10 cellular contexts compared by ENCODE assay signal in the genomic region with DNA sequence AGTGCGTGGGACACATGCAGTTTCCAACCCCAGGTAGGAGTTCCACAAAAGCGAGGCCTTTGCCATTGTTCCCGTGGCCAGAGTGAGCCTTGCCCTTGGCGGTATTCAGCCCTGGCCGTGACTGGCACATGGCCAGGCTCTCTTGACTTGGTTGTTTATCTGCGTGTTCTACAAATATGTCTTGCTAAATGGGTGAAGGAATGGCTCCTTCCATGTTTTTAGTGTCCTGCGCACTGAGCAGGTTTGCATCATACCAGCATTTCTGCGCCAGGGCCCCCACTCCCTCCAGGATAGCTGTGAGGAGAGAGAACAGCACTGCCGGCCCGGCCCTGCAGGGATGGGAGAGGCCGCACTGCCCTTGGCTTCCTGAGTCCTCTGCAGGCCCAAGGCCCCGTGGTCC. TPM values are rescaled to one million over a fixed set of nuclear protein-coding genes. Genes with fewer than 3 reads are reported as not detected.
DNase-seq lines count a peak whose midpoint lies in the region; ATAC-seq and TF ChIP-seq lines count a peak whose summit lies in the region.
"Had no signal": no experiment of that assay in that cellular context is flagged by ENCODE, and none has a peak within 500 bp of the region (broad histone marks: within the 10 kb centered on the region; RNA-seq: fewer than 3 reads in every experiment).

No MANE protein-coding gene starts in this region.

- DNase-seq in AG10803 (ENCODE audit: low read depth), result peak; percentile 21
- DNase-seq in SK-MEL-5 (ENCODE audit: low read depth, low spot score), result peak; percentile 47
- DNase-seq in esophagus muscularis mucosa (ENCODE audit: extremely low spot score), result peak; percentile 95
- DNase-seq in osteoblast (ENCODE audit: insufficient read length, low spot score, missing footprints), result peak; percentile 90
- DNase-seq in NCI-H2171 (lab: John Stamatoyannopoulos, UW), result no peak
- no peak for DNase-seq in glomerular visceral epithelial cell (ENCODE audit: extremely low spot score)
- DNase-seq in activated T-cell treated with anti-CD3 and anti-CD28 coated beads, Interleukin-2, amount 50 U/mL, for 48 hours, result no peak
- DNase-seq: GOT3, NCI-H1417 treated with DMSO at 0.1 percent for 48 hours had no signal

- H3K4me3 ChIP-seq in AG10803 (ENCODE audit: low read length) (no peak overlapping the region), esophagus muscularis mucosa (peak overlapping the region in 1 of 4 donors; percentile 7), osteoblast (ENCODE audit: insufficient read depth, low read length) (no peak overlapping the region)

- peaks cover 8% of the 10 kb centered on the region for H3K79me2 ChIP-seq in osteoblast (ENCODE audit: insufficient read depth, low read length)

- H3K4me1 ChIP-seq in esophagus muscularis mucosa (peaks cover 41 to 50% (median 47%) of the 10 kb centered on the region in 4 donors), osteoblast (ENCODE audit: insufficient read depth, low read length) (peaks cover 21% of the 10 kb centered on the region)

- intact Hi-C loops in esophagus muscularis mucosa (cut with DNase I), result loop anchor here (10.0 kb wide), 1 partner anchor 219 kb away; a partner anchor contains a TSS

- H4K20me1 ChIP-seq in osteoblast (ENCODE audit: insufficient read depth, low read length), result peaks cover 36% of the 10 kb centered on the region

- ATAC-seq in HG03342 (IDR thresholded peaks at IDR 0.05; ENCODE audit: unreplicated experiment), result no peak

- H3K27ac ChIP-seq in esophagus muscularis mucosa (replicated peaks in 1 of 4) (peak overlapping the region; percentile 90 to 93 (median 92)), osteoblast (ENCODE audit: low read depth, low read length) (peak overlapping the region; percentile 83)

- H3K36me3 ChIP-seq in esophagus muscularis mucosa, result peaks cover 34 to 97% (median 78%) of the 10 kb centered on the region in 4 donors
- H3K36me3 ChIP-seq in osteoblast (ENCODE audit: insufficient read depth, low read length), result peaks cover 60% of the 10 kb centered on the region

- no peak for TF ChIP-seq POLR2A in esophagus muscularis mucosa (IDR thresholded peaks at IDR 0.05; ENCODE audit: low read depth)

- H3K27me3 ChIP-seq in esophagus muscularis mucosa, result no peaks in the 10 kb centered on the region
- H3K27me3 ChIP-seq in osteoblast (ENCODE audit: insufficient read depth, low read length), result no peaks in the 10 kb centered on the region

- WGBS in esophagus muscularis mucosa, result 61% methylated on average over 3 of the region's 12 CpGs

- TF ChIP-seq EP300 in esophagus muscularis mucosa (IDR thresholded peaks at IDR 0.05), result peak; percentile 31

- in situ Hi-C loops in SK-MEL-5 (cut with HindIII; ENCODE audit: low pct_unique_long_range_greater_than_20kb, low sequenced_read_pairs), result no loop called here

- TF ChIP-seq CTCF in AG10803 (conservative IDR thresholded peaks at IDR 0.05; ENCODE audit: low read length), result no peak
- peak in 1 of 3 experiments; percentile 17 for TF ChIP-seq CTCF in esophagus muscularis mucosa (IDR thresholded peaks at IDR 0.05)
- TF ChIP-seq CTCF in osteoblast (IDR thresholded peaks at IDR 0.05; ENCODE audit: extremely low read depth, low read depth, low read length), result no peak

- H3K9me3 ChIP-seq in esophagus muscularis mucosa (no peaks in the 10 kb centered on the region), osteoblast (ENCODE audit: low read depth, low read length) (no peaks in the 10 kb centered on the region)

- H2AFZ ChIP-seq in osteoblast (ENCODE audit: low read length), result peak overlapping the region; percentile 13

- H3K4me2 ChIP-seq in osteoblast (ENCODE audit: insufficient read depth, low read length), result peak overlapping the region; percentile 23

RNA-seq across cellular contexts. Expression of a gene that starts 20.0 kb away (rescaled TPM):
- 20.0 and 23.9 TPM in 2 replicates for total RNA-seq in SK-MEL-5 (2014; rRNA removed; shearing (Covaris generic))
- polyA plus RNA-seq in SK-MEL-5 (2015; cell fraction: cytosol; rRNA removed), result 40.6 and 47.5 TPM in 2 replicates
- 34.4 and 37.8 TPM in 2 replicates for polyA plus RNA-seq in SK-MEL-5 (2015; cell fraction: nucleus; rRNA removed)
- 10 to 100 TPM; 20.9 to 28.2 (median 23.0) TPM for total RNA-seq in esophagus muscularis mucosa
- 26.2 and 27.9 TPM in 2 replicates for total RNA-seq in osteoblast

RNA-seq across cellular contexts. Expression of a gene that starts 36.5 kb away (rescaled TPM):
- total RNA-seq in SK-MEL-5 (2014; rRNA removed; shearing (Covaris generic)), result not detected in 2 replicates
- not detected in 2 replicates for polyA plus RNA-seq in SK-MEL-5 (2015; cell fraction: cytosol; rRNA removed)
- polyA plus RNA-seq in SK-MEL-5 (2015; cell fraction: nucleus; rRNA removed), result not detected in 2 replicates
- total RNA-seq in esophagus muscularis mucosa (10 to 100 TPM in 1 of 4 donors, 1 to 10 TPM in 3; 2.9 to 12.4 (median 7.1) TPM), osteoblast (0.88 and 1.1 TPM in 2 replicates)

RNA-seq across cellular contexts. Expression of a gene that starts 55.4 kb away (rescaled TPM):
- total RNA-seq in SK-MEL-5 (2014; rRNA removed; shearing (Covaris generic)), result 128 and 133 TPM in 2 replicates
- 180 and 200 TPM in 2 replicates for polyA plus RNA-seq in SK-MEL-5 (2015; cell fraction: cytosol; rRNA removed)
- 75.7 and 81.4 TPM in 2 replicates for polyA plus RNA-seq in SK-MEL-5 (2015; cell fraction: nucleus; rRNA removed)
- total RNA-seq in esophagus muscularis mucosa, result 100 to 1,000 TPM; 141 to 214 (median 166) TPM
- total RNA-seq in osteoblast, result 57.9 and 60.4 TPM in 2 replicates

RNA-seq across cellular contexts. Expression of a gene that starts 55.8 kb away (rescaled TPM):
- 116 and 124 TPM in 2 replicates for total RNA-seq in SK-MEL-5 (2014; rRNA removed; shearing (Covaris generic))
- 79.5 and 112 TPM in 2 replicates for polyA plus RNA-seq in SK-MEL-5 (2015; cell fraction: cytosol; rRNA removed)
- 17.8 and 20.1 TPM in 2 replicates for polyA plus RNA-seq in SK-MEL-5 (2015; cell fraction: nucleus; rRNA removed)
- total RNA-seq in esophagus muscularis mucosa (10 to 100 TPM; 36.5 to 46.1 (median 42.2) TPM), osteoblast (27.7 and 38.4 TPM in 2 replicates)

Comparison
In these comparisons a context has a peak if more than half of its experiments do, and no peak if none do; other contexts are left out.
1. DNase-seq: peak in AG10803 (single experiment), SK-MEL-5 (single experiment), esophagus muscularis mucosa (single experiment) and osteoblast (single experiment); none in NCI-H2171 (single experiment), glomerular visceral epithelial cell (single experiment) and activated T-cell treated with anti-CD3 and anti-CD28 coated beads, Interleukin-2, amount 50 U/mL, for 48 hours (0 of 2).